Comparison of ENCODE assay signal across 1 cellular context in genomic region chr20:2746636-2747265, GRCh38.
TF ChIP-seq lines count a peak whose summit lies in the region.

No MANE protein-coding gene starts in this region.

TF ChIP-seq in SK-N-SH, 30 proteins besides CTCF, POLR2A, EP300 and RAD21:
- TF ChIP-seq GABPA (IDR thresholded peaks at IDR 0.05; ENCODE audit: low read depth) (no peak), CHD2 (IDR thresholded peaks at IDR 0.05; ENCODE audit: low read length, partially characterized antibody) (no peak), NRF1 (IDR thresholded peaks at IDR 0.05; ENCODE audit: low read depth, low read length) (no peak), FOXM1 (IDR thresholded peaks at IDR 0.05; ENCODE audit: low read depth) (no peak), RXRA (IDR thresholded peaks at IDR 0.05; ENCODE audit: borderline replicate concordance, low read depth) (no peak), FOXJ3 (CRISPR knock-in tag; IDR thresholded peaks at IDR 0.05) (no peak), SIN3A (IDR thresholded peaks at IDR 0.05; ENCODE audit: borderline replicate concordance, low read depth, low read length) (no peak), TCF12 (IDR thresholded peaks at IDR 0.05) (no peak), SMC3 (IDR thresholded peaks at IDR 0.05; ENCODE audit: low read depth, low read length) (no peak), PBX3 (IDR thresholded peaks at IDR 0.05) (no peak)
